Comparison of ENCODE assay signal across 27 cellular contexts in the genomic region with DNA sequence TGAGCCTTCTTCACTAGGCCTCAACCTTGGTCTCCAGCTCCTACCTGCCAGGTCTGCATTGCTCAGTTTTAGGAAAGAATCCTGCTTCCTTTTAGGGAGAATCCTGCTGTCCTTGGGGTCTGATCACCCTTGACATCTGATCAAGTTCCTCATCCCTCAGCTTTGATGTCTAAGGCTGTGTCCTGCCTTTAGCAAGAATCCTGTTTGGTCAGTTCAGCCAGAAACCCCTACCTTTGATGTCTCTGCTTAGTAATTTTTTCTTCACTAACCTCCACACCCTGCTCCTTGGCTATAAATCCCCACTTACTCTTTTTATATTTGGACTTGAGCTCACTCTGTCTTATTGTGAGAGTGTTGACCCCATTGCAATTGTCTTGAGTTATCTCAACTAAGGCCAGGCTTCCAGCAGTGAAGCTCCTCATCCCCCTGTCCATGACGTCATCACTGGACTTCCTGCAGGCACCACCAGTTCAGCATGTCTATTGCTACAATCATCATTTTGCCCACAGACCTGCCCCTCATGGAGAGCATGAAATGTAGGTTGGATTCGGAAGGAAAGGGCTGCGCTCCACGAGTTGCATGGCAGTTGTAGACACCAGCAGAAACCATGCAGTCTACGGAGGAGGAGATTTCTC. TPM values are rescaled to one million over a fixed set of nuclear protein-coding genes. Genes with fewer than 3 reads are reported as not detected.
"Had no signal": no experiment of that assay in that cellular context is flagged by ENCODE, and none has a peak within 500 bp of the region (broad histone marks: within the 10 kb centered on the region; RNA-seq: fewer than 3 reads in every experiment).

No MANE protein-coding gene starts in this region.

- H3K4me3 ChIP-seq: adrenal gland, MG63, SK-N-MC had no signal

- H3K27ac Mint-ChIP-seq: activated CD8-positive, alpha-beta T cell treated with anti-CD3 and anti-CD28 coated beads, Interleukin-2, amount 10 ng/mL, durations not matched to agents 7 days and 5 days; activated naive CD8-positive, alpha-beta T cell treated with anti-CD3 and anti-CD28 coated beads, Interleukin-2, amount 10 ng/mL, durations not matched to agents 7 days and 5 days; WTC11 had no signal

- H3K4me1 Mint-ChIP-seq: activated naive CD8-positive, alpha-beta T cell treated with anti-CD3 and anti-CD28 coated beads, Interleukin-2, amount 10 ng/mL, durations not matched to agents 7 days and 5 days had no signal

- H3K4me1 ChIP-seq: adrenal gland had no signal

- H3K36me3 ChIP-seq: adrenal gland, MG63 had no signal

- H3K36me3 Mint-ChIP-seq: activated naive CD8-positive, alpha-beta T cell treated with anti-CD3 and anti-CD28 coated beads, Interleukin-2, amount 10 ng/mL, durations not matched to agents 7 days and 5 days; WTC11 had no signal

- H3K9me3 Mint-ChIP-seq: activated naive CD8-positive, alpha-beta T cell treated with anti-CD3 and anti-CD28 coated beads, Interleukin-2, amount 10 ng/mL, durations not matched to agents 7 days and 5 days; WTC11 had no signal

- H3K27ac ChIP-seq: adrenal gland, SK-N-MC had no signal

- H3K9me3 ChIP-seq: adrenal gland, MG63 had no signal

- H3K27me3 ChIP-seq: adrenal gland, MG63 had no signal

- H3K4me3 Mint-ChIP-seq: activated CD8-positive, alpha-beta T cell treated with anti-CD3 and anti-CD28 coated beads, Interleukin-2, amount 10 ng/mL, durations not matched to agents 7 days and 5 days; activated naive CD8-positive, alpha-beta T cell treated with anti-CD3 and anti-CD28 coated beads, Interleukin-2, amount 10 ng/mL, durations not matched to agents 7 days and 5 days; WTC11 had no signal

- DNase-seq: activated CD4-positive, alpha-beta T cell treated with anti-CD3 and anti-CD28 coated beads for 48 hours; activated CD4-positive, alpha-beta T cell treated with anti-CD3 and anti-CD28 coated beads, Interleukin-2, amount 50 U/mL, for 4 hours; activated CD4-positive, CD25-positive, alpha-beta regulatory T cell treated with anti-CD3 and anti-CD28 coated beads, Interleukin-2, amount 50 U/mL, for 72 hours; activated CD8-positive, alpha-beta memory T cell treated with anti-CD3 and anti-CD28 coated beads, Interleukin-2, amount 50 U/mL, for 48 hours; activated CD8-positive, alpha-beta T cell treated with anti-CD3 and anti-CD28 coated beads, Interleukin-2, amount 10 ng/mL, durations not matched to agents 7 days and 5 days; activated naive CD4-positive, alpha-beta T cell treated with anti-CD3 and anti-CD28 coated beads, Interleukin-2, amount 50 U/mL, for 16 hours; activated naive CD8-positive, alpha-beta T cell treated with anti-CD3 and anti-CD28 coated beads, Interleukin-2, amount 10 ng/mL, durations not matched to agents 7 days and 5 days; activated T-cell treated with anti-CD3 and anti-CD28 coated beads, Interleukin-2, amount 50 U/mL, for 1 hour; anterior cingulate cortex; caudate nucleus; MG63; MV-4-11; NCI-H1092 treated with DMSO at 0.1 percent for 48 hours; NCI-H1417 treated with DMSO at 0.1 percent for 48 hours; NCI-H1694 treated with DMSO at 0.1 percent for 48 hours; NCI-H2029 treated with DMSO at 0.1 percent for 48 hours; NCI-H345; NCI-H510A treated with DMSO at 0.1 percent for 48 hours; NCI-H69; PC-3; T-helper 1 cell had no signal

- ATAC-seq: activated CD8-positive, alpha-beta T cell treated with anti-CD3 and anti-CD28 coated beads, Interleukin-2, amount 10 ng/mL, durations not matched to agents 7 days and 5 days; PC-3; WTC11 had no signal

RNA-seq across cellular contexts. Expression of a gene that starts 4.7 kb away (rescaled TPM):
- total RNA-seq: activated CD8-positive, alpha-beta T cell treated with anti-CD3 and anti-CD28 coated beads, Interleukin-2, amount 10 ng/mL, durations not matched to agents 7 days and 5 days; activated naive CD8-positive, alpha-beta T cell treated with anti-CD3 and anti-CD28 coated beads, Interleukin-2, amount 10 ng/mL, durations not matched to agents 7 days and 5 days; cerebellum; PC-3; RPMI7951; T-helper 2 cell treated with Interferon-gamma antibody and Interleukin-4, amounts not matched to agents 100 ng/mL and 5 ng/mL, for 36 hours; WTC11 had no signal

RNA-seq across cellular contexts. Expression of a gene that starts 57.7 kb away (rescaled TPM):
- total RNA-seq: activated CD8-positive, alpha-beta T cell treated with anti-CD3 and anti-CD28 coated beads, Interleukin-2, amount 10 ng/mL, durations not matched to agents 7 days and 5 days; activated naive CD8-positive, alpha-beta T cell treated with anti-CD3 and anti-CD28 coated beads, Interleukin-2, amount 10 ng/mL, durations not matched to agents 7 days and 5 days; cerebellum; PC-3; T-helper 2 cell treated with Interferon-gamma antibody and Interleukin-4, amounts not matched to agents 100 ng/mL and 5 ng/mL, for 36 hours; WTC11 had no signal
